Comparison of ENCODE assay signal across 8 cellular contexts in the genomic region with DNA sequence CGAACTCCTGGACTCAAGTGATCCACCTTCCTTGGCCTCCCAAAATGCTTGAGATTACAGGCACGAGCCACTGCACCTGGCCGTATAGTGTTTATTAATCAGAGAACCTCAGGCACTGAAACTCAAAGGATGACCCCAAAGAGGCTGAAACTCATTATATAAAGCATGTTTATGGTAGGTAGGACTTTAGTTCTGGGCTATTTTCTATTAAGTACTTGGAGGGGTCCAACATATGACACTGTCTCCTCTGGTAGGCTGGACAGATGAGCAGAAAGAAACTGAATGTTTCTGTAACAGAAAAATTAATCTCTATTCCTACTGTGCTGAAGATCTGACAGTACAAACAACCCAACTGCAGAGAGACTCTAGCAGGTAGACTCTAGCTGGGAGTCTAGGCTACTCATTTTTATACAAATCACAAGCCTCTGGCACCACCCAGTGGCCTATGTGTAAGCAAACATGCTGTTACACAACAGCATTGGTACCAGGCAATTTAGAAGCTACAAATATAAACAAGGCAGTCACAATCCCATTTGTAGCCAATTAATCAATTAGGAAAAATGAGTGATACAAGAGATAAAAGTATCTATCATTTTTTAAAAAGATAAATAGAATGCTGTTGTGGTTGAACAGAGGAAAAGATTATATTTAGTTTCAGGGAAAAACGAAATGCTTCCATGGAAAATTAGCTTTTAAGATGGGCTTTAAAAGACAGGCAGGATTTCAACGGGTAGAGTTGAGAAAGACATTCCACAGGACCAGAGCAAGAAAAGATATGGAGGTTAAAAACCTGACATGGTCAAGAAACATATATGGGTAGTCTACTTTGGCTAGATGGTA. TPM values are rescaled to one million over a fixed set of nuclear protein-coding genes. Genes with fewer than 3 reads are reported as not detected.
DNase-seq lines count a peak whose midpoint lies in the region; ATAC-seq, FAIRE-seq and TF ChIP-seq lines count a peak whose summit lies in the region.

No MANE protein-coding gene starts in this region.

- 51 to 58% methylated on average over 5 of the region's 5 CpGs for WGBS in pancreas, 2 donors

- H3K27me3 ChIP-seq in BJ (ENCODE audit: control insufficient read depth, insufficient read depth, low read length) (no peaks in the 10 kb centered on the region), pancreas (no peaks in the 10 kb centered on the region)

- TF ChIP-seq CTCF in BJ (IDR thresholded peaks at IDR 0.05; ENCODE audit: insufficient read depth, low read depth, low read length) (peak; percentile 70), LNCaP clone FGC (IDR thresholded peaks at IDR 0.05; ENCODE audit: control insufficient read depth, extremely low read depth, insufficient read depth) (peak; percentile 86), pancreas (IDR thresholded peaks at IDR 0.05) (peak; percentile 39 to 59 (median 47))

- H3K27ac Mint-ChIP-seq in activated naive CD4-positive, alpha-beta T cell treated with anti-CD3 and anti-CD28 coated beads, Interleukin-2, amount 50 U/mL, for 72 hours = peak overlapping the region in 1 of 2 donors; percentile 44

- peak; percentile 87 for FAIRE-seq in pancreas (lab: Jason Lieb, UNC)

- H3K4me3 ChIP-seq in BJ (ENCODE audit: low read depth, low read length) (no peak overlapping the region), LNCaP clone FGC (ENCODE audit: low read depth, low read length) (no peak overlapping the region), pancreas (no peak overlapping the region)

- POLR2A ChIA-PET in BJ (lab: Charles Lee) = interaction anchor here (0.5 kb wide), 1 partner anchor 171 kb away, joined by 6 read pairs; the partner anchor contains the start of gene KCNJ9

- intact Hi-C loops in pancreas (cut with DNase I) = loop anchor here in 2 of 3 donors (5.0 to 10.0 kb wide), 3 partner anchors 45 to 147 kb away; partner anchors contain the start of genes CASQ1 (in 1 of the 2) and PEA15 (in 1 of the 2)

- H3K36me3 ChIP-seq in BJ (ENCODE audit: control insufficient read depth, insufficient read depth, low read length) (no peaks in the 10 kb centered on the region; the same call in 1 of the 2 replicates), pancreas (no peaks in the 10 kb centered on the region)

- H3K9me3 ChIP-seq in pancreas = no peaks in the 10 kb centered on the region

- ATAC-seq in activated naive CD4-positive, alpha-beta T cell treated with anti-CD3 and anti-CD28 coated beads, Interleukin-2, amount 50 U/mL, for 72 hours = peak; percentile 78 to 83
- ATAC-seq in pancreas (peak; percentile 90 to 97 (median 96)), GM21576 (IDR thresholded peaks at IDR 0.05; ENCODE audit: unreplicated experiment) (no peak)

- no peaks in the 10 kb centered on the region for H3K9me3 Mint-ChIP-seq in activated naive CD4-positive, alpha-beta T cell treated with anti-CD3 and anti-CD28 coated beads, Interleukin-2, amount 50 U/mL, for 72 hours

- H3K27ac ChIP-seq in pancreas = peak overlapping the region in 2 of 4 donors; percentile 1 to 22

- H3K4me1 ChIP-seq in pancreas = peaks cover 14 to 30% (median 26%) of the 10 kb centered on the region in 3 donors

- DNase-seq in BJ (ENCODE audit: low read depth) (peak; percentile 17), GM19240 (ENCODE audit: insufficient read length, low spot score) (peak; percentile 34), LNCaP clone FGC (ENCODE audit: low read depth) (peak; percentile 73), SHP77 treated with DMSO at 0.1 percent for 48 hours (lab: John Stamatoyannopoulos, UW) (peak; percentile 14), glomerular endothelial cell (ENCODE audit: extremely low read depth, low read depth, low spot score) (peak; percentile 41), pancreas (peak in 5 of 6 donors; percentile 55 to 72 (median 69))
- peak in 1 of 2 donors; percentile 26 for DNase-seq in activated naive CD4-positive, alpha-beta T cell treated with anti-CD3 and anti-CD28 coated beads, Interleukin-2, amount 50 U/mL, for 72 hours (ENCODE audit: low spot score in 2 of 2)

- peaks cover 0 to 7% of the 10 kb centered on the region in 2 donors for H3K36me3 Mint-ChIP-seq in activated naive CD4-positive, alpha-beta T cell treated with anti-CD3 and anti-CD28 coated beads, Interleukin-2, amount 50 U/mL, for 72 hours

- CTCF ChIA-PET in BJ (lab: Yijun Ruan, JAX) = interaction anchor here (0.5 to 5.5 kb wide), 47 partner anchors 9 to 329 kb away, joined by 3 to 98 read pairs (median 7); partner anchors contain the start of genes CASQ1, IGSF8, KCNJ10 and PEA15

RNA-seq across cellular contexts. Expression of gene DCAF8, which starts 10.4 kb away (rescaled TPM):
- 84.0 and 87.3 TPM in 2 replicates for polyA plus RNA-seq in BJ (2011; rRNA removed)
- 45.5 and 56.8 TPM in 2 replicates for polyA minus RNA-seq in BJ (2011; rRNA and poly(A)+ RNA removed)
- total RNA-seq in activated naive CD4-positive, alpha-beta T cell treated with anti-CD3 and anti-CD28 coated beads, Interleukin-2, amount 50 U/mL, for 72 hours = 100 to 1,000 TPM; 124 to 170 TPM
- total RNA-seq in glomerular endothelial cell = 59.4 and 84.9 TPM in 2 replicates
- total RNA-seq in pancreas = 10 to 100 TPM; 51.1 to 93.0 (median 74.5) TPM
- polyA plus RNA-seq in pancreas = 100 to 1,000 TPM in 1 of 2 donors, 10 to 100 TPM in 1; 98.8 to 122 TPM

RNA-seq across cellular contexts. Expression of gene PEX19, which starts 33.0 kb away (rescaled TPM):
- polyA plus RNA-seq in BJ (2011; rRNA removed) (52.6 and 69.1 TPM in 2 replicates), pancreas (10 to 100 TPM in 1 of 2 donors, 1 to 10 TPM in 1; 6.8 to 18.0 TPM)
- 22.1 and 30.3 TPM in 2 replicates for polyA minus RNA-seq in BJ (2011; rRNA and poly(A)+ RNA removed)
- 10 to 100 TPM; 44.8 to 74.9 TPM for total RNA-seq in activated naive CD4-positive, alpha-beta T cell treated with anti-CD3 and anti-CD28 coated beads, Interleukin-2, amount 50 U/mL, for 72 hours
- total RNA-seq in glomerular endothelial cell (21.3 and 31.4 TPM in 2 replicates), pancreas (10 to 100 TPM; 15.0 to 27.9 (median 22.6) TPM)

RNA-seq across cellular contexts. Expression of gene PEA15, which starts 46.7 kb away (rescaled TPM):
- polyA plus RNA-seq in BJ (2011; rRNA removed) (937 and 1,035 TPM in 2 replicates), pancreas (10 to 100 TPM; 37.3 to 52.3 TPM)
- 294 and 394 TPM in 2 replicates for polyA minus RNA-seq in BJ (2011; rRNA and poly(A)+ RNA removed)
- total RNA-seq in activated naive CD4-positive, alpha-beta T cell treated with anti-CD3 and anti-CD28 coated beads, Interleukin-2, amount 50 U/mL, for 72 hours = 10 to 100 TPM; 37.2 to 53.7 TPM
- total RNA-seq in glomerular endothelial cell (141 and 206 TPM in 2 replicates), pancreas (10 to 100 TPM; 15.0 to 47.3 (median 23.0) TPM)
